In the genomic region with DNA sequence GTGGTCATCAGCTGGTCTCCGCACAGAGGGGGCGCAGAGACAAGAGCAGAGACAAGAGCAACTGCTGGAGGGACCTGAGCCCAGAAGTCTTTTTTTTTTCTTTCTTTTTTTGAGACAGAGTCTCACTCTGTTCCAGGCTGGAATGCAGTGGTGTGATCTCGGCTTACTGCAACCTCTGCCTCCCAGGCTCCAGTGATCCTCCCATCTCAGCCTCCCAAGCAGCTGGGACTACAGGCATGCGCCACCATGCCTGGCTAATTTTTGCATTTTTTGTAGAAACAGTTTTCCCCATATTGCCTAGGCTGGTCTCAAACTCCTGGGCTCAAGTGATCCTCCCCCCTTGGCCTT, we compare ENCODE assay signal across 7 cellular contexts.
DNase-seq lines count a peak whose midpoint lies in the region; ATAC-seq, FAIRE-seq and TF ChIP-seq lines count a peak whose summit lies in the region.
"Not testable (repeated sequence)": the region's sequence is repeated elsewhere in the genome, so short reads cannot be mapped to it uniquely, and the experiment has no call there.

No MANE protein-coding gene starts in this region.

- not testable (repeated sequence) for H2AFZ ChIP-seq in HCT116 (ENCODE audit: low read depth, low read length, poor library complexity, severe bottlenecking); H1 (ENCODE audit: low read length)
- H2AFZ ChIP-seq in neuronal stem cell (ENCODE audit: low read length), result peak overlapping the region; percentile 52

- not testable (repeated sequence) for DNase-seq in Caco-2; HCT116 (ENCODE audit: low read depth, low spot score); body of pancreas; H1 (ENCODE audit: low read depth in 1 of 2, low spot score in 2 of 2); cardiac muscle cell (ENCODE audit: low read depth in 1 of 2, low spot score in 1 of 2); neuronal stem cell (ENCODE audit: low spot score)

- CTCF ChIA-PET in Caco-2 (lab: Charles Lee) (interaction anchor here (0.7 kb wide), 1 partner anchor 63 kb away, joined by 3 read pairs; no protein-coding TSS in a partner anchor), H1 (lab: Charles Lee; ENCODE audit: partially characterized antibody) (interaction anchor here (0.6 to 1.8 kb wide), 5 partner anchors 8 to 307 kb away, joined by 3 to 4 read pairs (median 3); no protein-coding TSS in a partner anchor)
- CTCF ChIA-PET in HCT116 (lab: Charles Lee), result not testable (repeated sequence)

- not testable (repeated sequence) for H3K4me3 Mint-ChIP-seq in Caco-2 (ENCODE audit: unreplicated experiment)

- not testable (repeated sequence) for H3K4ac ChIP-seq in H1 (replicated peaks; ENCODE audit: insufficient read length, low read depth, low read length); neuronal stem cell (ENCODE audit: low read length)

- TF ChIP-seq POLR2A in HCT116 (IDR thresholded peaks at IDR 0.05; ENCODE audit: borderline replicate concordance, extremely low read depth, insufficient read depth, insufficient read length); body of pancreas (IDR thresholded peaks at IDR 0.05); H1 (IDR thresholded peaks at IDR 0.05; ENCODE audit: control extremely low read depth in 1 of 2, low read depth in 2 of 2, low read length in 2 of 2): not testable (repeated sequence)

- H3K79me2 ChIP-seq in HCT116 (ENCODE audit: insufficient read depth, low read length); H1 (ENCODE audit: control insufficient read depth in 1 of 2, insufficient read depth in 2 of 2, low read length in 2 of 2): not testable (repeated sequence)

- not testable (repeated sequence) for H4K5ac ChIP-seq in H1 (ENCODE audit: insufficient read length, low read depth, low read length)

- H3K4me3 ChIP-seq in Caco-2 (ENCODE audit: low read depth, low read length); HCT116 (replicated peaks in 1 of 2; ENCODE audit: low read depth in 1 of 2, low read length in 2 of 2); body of pancreas; H1 (ENCODE audit: extremely low read depth in 1 of 4, insufficient read depth in 2 of 4, low read depth in 3 of 4, low read length in 4 of 4); cardiac muscle cell; neuronal stem cell (ENCODE audit: low read length in 2 of 2): not testable (repeated sequence)

- H2BK5ac ChIP-seq in H1 (ENCODE audit: low read depth, low read length); neuronal stem cell (ENCODE audit: low read length): not testable (repeated sequence)

- H4K20me1 ChIP-seq in HCT116 (ENCODE audit: insufficient read depth); H1 (replicated peaks in 1 of 2; ENCODE audit: control insufficient read depth in 1 of 2, insufficient read depth in 2 of 2, low read length in 2 of 2): not testable (repeated sequence)

- ATAC-seq in HCT116, body of pancreas: not testable (repeated sequence)

- not testable (repeated sequence) for H3K27ac ChIP-seq in HCT116 (ENCODE audit: low read depth, low read length); H1 (ENCODE audit: low read depth, low read length); neuronal stem cell (replicated peaks; ENCODE audit: low read length)
- H3K27ac ChIP-seq in angular gyrus (ENCODE audit: low read depth, low read length) (peak overlapping the region; percentile 53), body of pancreas (peak overlapping the region in 3 of 4 donors; percentile 69 to 77 (median 75)), cardiac muscle cell (peak overlapping the region; percentile 3)

- H3K27me3 Mint-ChIP-seq in Caco-2 (ENCODE audit: insufficient read depth, unreplicated experiment), result not testable (repeated sequence)

- H3K9me3 Mint-ChIP-seq in Caco-2 (ENCODE audit: unreplicated experiment), result not testable (repeated sequence)

- H3K18ac ChIP-seq in H1 (ENCODE audit: extremely low read depth, low read length); neuronal stem cell (ENCODE audit: low read length): not testable (repeated sequence)

- TF ChIP-seq CTCF in Caco-2 (IDR thresholded peaks at IDR 0.05; ENCODE audit: insufficient read depth in 1 of 2, low read depth in 1 of 2, low read length in 1 of 2, severe bottlenecking in 1 of 2, unreplicated experiment in 1 of 2); HCT116 (IDR thresholded peaks at IDR 0.05 in 2 of 3, conservative IDR thresholded peaks at IDR 0.05 in 1 of 3; ENCODE audit: borderline replicate concordance in 1 of 3, insufficient read depth in 1 of 3, low read depth in 2 of 3, low read length in 2 of 3); body of pancreas (IDR thresholded peaks at IDR 0.05); H1 (IDR thresholded peaks at IDR 0.05; ENCODE audit: control extremely low read depth in 1 of 3, insufficient read depth in 1 of 3, low read depth in 1 of 3, low read length in 3 of 3); cardiac muscle cell (IDR thresholded peaks at IDR 0.05; ENCODE audit: low read depth, low read length): not testable (repeated sequence)

- not testable (repeated sequence) for H3K9me2 ChIP-seq in HCT116 (ENCODE audit: insufficient read depth)

- not testable (repeated sequence) for BruUV-seq in Caco-2 (replicated peaks; lab: Mats Ljungman, UMichigan); HCT116 (replicated peaks; lab: Mats Ljungman, UMichigan)

- not testable (repeated sequence) for H3K9me3 ChIP-seq in Caco-2; HCT116 (ENCODE audit: control insufficient read depth in 1 of 2, insufficient read depth in 1 of 2, low read depth in 1 of 2, low read length in 2 of 2); body of pancreas; H1 (ENCODE audit: insufficient read depth in 2 of 2, low read depth in 1 of 2, low read length in 1 of 2); cardiac muscle cell (ENCODE audit: low read depth); neuronal stem cell (replicated peaks in 1 of 2; ENCODE audit: control insufficient read depth in 2 of 2, insufficient read depth in 1 of 2, low read depth in 1 of 2, low read length in 2 of 2)

- not testable (repeated sequence) for H3K36me3 ChIP-seq in Caco-2 (ENCODE audit: control insufficient read depth, insufficient read depth, low read length); HCT116 (ENCODE audit: control insufficient read depth in 1 of 2, insufficient read depth in 2 of 2, low read length in 2 of 2); body of pancreas (replicated peaks in 1 of 2; ENCODE audit: insufficient read depth in 1 of 2, low read depth in 2 of 2); H1 (ENCODE audit: control insufficient read depth in 2 of 4, insufficient read depth in 4 of 4, low read length in 3 of 4); cardiac muscle cell; neuronal stem cell (replicated peaks in 1 of 2; ENCODE audit: control insufficient read depth in 2 of 2, insufficient read depth in 2 of 2, low read length in 2 of 2)

- peaks cover 21% of the 10 kb centered on the region for H3K4me1 Mint-ChIP-seq in Caco-2 (ENCODE audit: low read depth, unreplicated experiment)

- 0 out of 2 replicates have a peak overlapping the region, but pooled peaks have one; percentile 4 for H2BK12ac ChIP-seq in H1 (ENCODE audit: low read depth, low read length)
- not testable (repeated sequence) for H2BK12ac ChIP-seq in neuronal stem cell (ENCODE audit: low read length)

- H3K79me1 ChIP-seq in H1 (ENCODE audit: low read depth, low read length); neuronal stem cell (ENCODE audit: low read depth, low read length): not testable (repeated sequence)

- H2BK20ac ChIP-seq in H1 (ENCODE audit: low read length), result peak overlapping the region; percentile 51; the same call in 1 of the 2 replicates

- H3K56ac ChIP-seq in H1 (replicated peaks; ENCODE audit: insufficient read length, low read depth, low read length), result not testable (repeated sequence)

- not testable (repeated sequence) for H3K23ac ChIP-seq in H1 (ENCODE audit: insufficient read length); neuronal stem cell (ENCODE audit: low read depth, low read length, poor library complexity)

- H3K4me1 ChIP-seq in Caco-2 (peaks cover 37% of the 10 kb centered on the region), HCT116 (ENCODE audit: control insufficient read depth in 1 of 2, insufficient read depth in 2 of 2, low read length in 2 of 2) (peaks cover 8 to 21% of the 10 kb centered on the region in 2 experiments), body of pancreas (peaks cover 56% of the 10 kb centered on the region), H1 (replicated peaks in 1 of 4; ENCODE audit: control insufficient read depth in 3 of 4, insufficient read depth in 4 of 4, low read length in 3 of 4) (peaks cover 2 to 18% (median 12%) of the 10 kb centered on the region in 4 experiments), cardiac muscle cell (ENCODE audit: low read depth) (peaks cover 46% of the 10 kb centered on the region), neuronal stem cell (ENCODE audit: control insufficient read depth in 2 of 2, insufficient read depth in 1 of 2, low read depth in 1 of 2, low read length in 2 of 2) (peaks cover 7 to 15% of the 10 kb centered on the region in 2 donors)

- H4K8ac ChIP-seq in H1 (ENCODE audit: extremely low read depth, insufficient read depth, low read length); neuronal stem cell (ENCODE audit: low read depth, low read length): not testable (repeated sequence)

- 0 out of 2 replicates have a peak overlapping the region, but pooled peaks have one; percentile 11 for H3K4me2 ChIP-seq in HCT116 (ENCODE audit: low read length)
- H3K4me2 ChIP-seq in H1 (ENCODE audit: insufficient read depth in 1 of 2, low read depth in 2 of 2, low read length in 2 of 2); neuronal stem cell (ENCODE audit: insufficient read depth, low read length, poor library complexity, severe bottlenecking): not testable (repeated sequence)

- not testable (repeated sequence) for H2BK120ac ChIP-seq in H1 (replicated peaks; ENCODE audit: low read depth, low read length); neuronal stem cell (ENCODE audit: low read depth, low read length)

- H2AK5ac ChIP-seq in H1 (ENCODE audit: low read depth, low read length), result 0 out of 2 replicates have a peak overlapping the region, but pooled peaks have one; percentile 1
- H2AK5ac ChIP-seq in neuronal stem cell (ENCODE audit: low read depth, low read length), result not testable (repeated sequence)

- 43 to 46% methylated on average over 4 of the region's 4 CpGs for WGBS in body of pancreas, 2 donors
- WGBS in H1 (ENCODE audit: extremely low coverage in 1 of 2, insufficient coverage in 1 of 2, insufficient read length in 1 of 2, insufficient replicate concordance in 2 of 2, low coverage in 1 of 2, low lambda C conversion rate in 2 of 2, missing lambda C conversion rate in 1 of 2), 2 experiments, result 91% methylated on average over 4 of the region's 4 CpGs; no CpG with 5 or more reads in 1 of the 2 experiments
- no CpG with 5 or more reads among the region's 4 CpGs for WGBS in neuronal stem cell (ENCODE audit: extremely low coverage in 2 of 2, insufficient read length in 2 of 2, insufficient replicate concordance in 1 of 2), 2 donors

- not testable (repeated sequence) for H4K91ac ChIP-seq in H1 (replicated peaks; ENCODE audit: insufficient read length, low read length); neuronal stem cell (ENCODE audit: low read depth, low read length, poor library complexity)

- intact Hi-C loops in Caco-2 (cut with micrococcal nuclease; ENCODE audit: unreplicated experiment); HCT116 (cut with micrococcal nuclease); body of pancreas (cut with DNase I): not testable (repeated sequence)

- not testable (repeated sequence) for H3K23me2 ChIP-seq in H1 (ENCODE audit: low read depth, low read length)

- H3K9ac ChIP-seq in HCT116 (ENCODE audit: low read length); H1 (replicated peaks in 1 of 4; ENCODE audit: extremely low read depth in 1 of 4, low read depth in 3 of 4, low read length in 3 of 4); neuronal stem cell (ENCODE audit: low read depth, low read length, poor library complexity): not testable (repeated sequence)

- not testable (repeated sequence) for TF ChIP-seq EP300 in H1 (IDR thresholded peaks at IDR 0.05; ENCODE audit: borderline replicate concordance in 1 of 2, low read depth in 2 of 2, low read length in 2 of 2)

- not testable (repeated sequence) for H2BK15ac ChIP-seq in H1 (ENCODE audit: low read length); neuronal stem cell (ENCODE audit: low read length)

- FAIRE-seq in H1 (lab: Jason Lieb, UNC), result not testable (repeated sequence)

- not testable (repeated sequence) for H3K14ac ChIP-seq in H1 (ENCODE audit: insufficient read length); neuronal stem cell (ENCODE audit: low read length)

- POLR2A ChIA-PET in Caco-2 (lab: Charles Lee); HCT116 (lab: Charles Lee): not testable (repeated sequence)
- POLR2A ChIA-PET in H1 (lab: Charles Lee; ENCODE audit: partially characterized antibody), result interaction anchor here (2.3 kb wide), 1 partner anchor 12 kb away, joined by 9 read pairs; no protein-coding TSS in a partner anchor

- TF ChIP-seq RAD21 in HCT116 (IDR thresholded peaks at IDR 0.05; ENCODE audit: low read depth); H1 (IDR thresholded peaks at IDR 0.05 in 1 of 2, conservative IDR thresholded peaks at IDR 0.05 in 1 of 2; ENCODE audit: low read depth in 2 of 2, low read length in 2 of 2): not testable (repeated sequence)

- H3K36me3 Mint-ChIP-seq in Caco-2 (ENCODE audit: insufficient read depth, unreplicated experiment), result not testable (repeated sequence)

- RAD21 ChIA-PET in HCT116 (lab: Charles Lee; ENCODE audit: low non-redundant PET in 1 of 2, low total read pairs in 2 of 2, uncharacterized antibody in 2 of 2, unreplicated experiment in 2 of 2), result not testable (repeated sequence)

- H3K27me3 ChIP-seq in Caco-2 (replicated peaks; ENCODE audit: control insufficient read depth, insufficient read depth, low read length); body of pancreas; H1 (replicated peaks in 1 of 4; ENCODE audit: control insufficient read depth in 3 of 4, extremely low read depth in 1 of 4, insufficient read depth in 3 of 4, low read length in 3 of 4); cardiac muscle cell: not testable (repeated sequence)
- H3K27me3 ChIP-seq in HCT116 (ENCODE audit: insufficient read depth, low read length) (peaks cover 12% of the 10 kb centered on the region; the same call in 1 of the 2 replicates), neuronal stem cell (ENCODE audit: control insufficient read depth in 3 of 3, insufficient read depth in 3 of 3, low read depth in 1 of 3, low read length in 3 of 3) (peaks cover 0 to 31% (median 0%) of the 10 kb centered on the region in 3 experiments)

- peak overlapping the region; percentile 20 for H3K27ac Mint-ChIP-seq in Caco-2 (ENCODE audit: unreplicated experiment)
